In genomic region chr1:246169486-246169885, GRCh38 we compare ENCODE assay signal across 28 cellular contexts.
"Had no signal": no experiment of that assay in that cellular context is flagged by ENCODE, and none has a peak within 500 bp of the region (broad histone marks: within the 10 kb centered on the region; RNA-seq: fewer than 3 reads in every experiment).

No MANE protein-coding gene starts in this region.

- H3K27ac ChIP-seq: colonic mucosa, coronary artery, dorsolateral prefrontal cortex, epithelial cell of prostate, esophagus muscularis mucosa, esophagus squamous epithelium, foreskin keratinocyte, gastrocnemius medialis, gastroesophageal sphincter, heart left ventricle, heart right ventricle, hepatocyte had no signal

- H2AFZ ChIP-seq: hepatocyte had no signal

- H3K4me1 ChIP-seq: colonic mucosa, esophagus muscularis mucosa, gastrocnemius medialis, gastroesophageal sphincter, heart left ventricle, heart right ventricle had no signal

- DNase-seq: colonic mucosa; cortex of kidney; dermis blood vessel endothelial cell; dorsolateral prefrontal cortex; effector CD4-positive, alpha-beta T cell; effector CD8-positive, alpha-beta T cell; effector memory CD4-positive, alpha-beta T cell; effector memory CD8-positive, alpha-beta T cell; endodermal cell; esophagus squamous epithelium; foreskin fibroblast; foreskin keratinocyte; foreskin melanocyte; gastrocnemius medialis; glutamatergic neuron; head of caudate nucleus; heart left ventricle; heart right ventricle had no signal

- H3K4me3 ChIP-seq: colonic mucosa, coronary artery, dorsolateral prefrontal cortex, esophagus muscularis mucosa, esophagus squamous epithelium, gastrocnemius medialis, gastroesophageal sphincter, heart left ventricle, heart right ventricle, hepatocyte had no signal

- H3K9me3 Mint-ChIP-seq: dendritic cell treated with granulocyte-macrophage colony-stimulating factor and Interleukin-4, amounts not matched to agents 40 ng/mL and 50 ng/mL, for 4 days; effector memory CD8-positive, alpha-beta T cell; endodermal cell had no signal

- H3K4me2 ChIP-seq: hepatocyte had no signal

- ATAC-seq: effector memory CD8-positive, alpha-beta T cell; esophagus mucosa; foreskin keratinocyte; gastrocnemius medialis; gastroesophageal sphincter; heart left ventricle; heart right ventricle had no signal

- H3K79me2 ChIP-seq: hepatocyte had no signal

- H3K4me1 Mint-ChIP-seq: endodermal cell had no signal

- H3K9me3 ChIP-seq: colonic mucosa, esophagus muscularis mucosa, esophagus squamous epithelium, gastrocnemius medialis, gastroesophageal sphincter, heart left ventricle, heart right ventricle had no signal

- H3K27me3 Mint-ChIP-seq: dendritic cell treated with granulocyte-macrophage colony-stimulating factor and Interleukin-4, amounts not matched to agents 40 ng/mL and 50 ng/mL, for 4 days; effector memory CD8-positive, alpha-beta T cell had no signal

- H3K27ac Mint-ChIP-seq: dendritic cell treated with granulocyte-macrophage colony-stimulating factor and Interleukin-4, amounts not matched to agents 40 ng/mL and 50 ng/mL, for 4 days; effector memory CD8-positive, alpha-beta T cell; endodermal cell had no signal

- H3K36me3 ChIP-seq: colonic mucosa, esophagus muscularis mucosa, esophagus squamous epithelium, gastrocnemius medialis, gastroesophageal sphincter, heart left ventricle, heart right ventricle had no signal

- H3K27me3 ChIP-seq: colonic mucosa, dorsolateral prefrontal cortex, esophagus muscularis mucosa, esophagus squamous epithelium, foreskin keratinocyte, gastrocnemius medialis, gastroesophageal sphincter, heart left ventricle, heart right ventricle, hepatocyte had no signal

- FAIRE-seq: endometrium, endothelial cell of umbilical vein, frontal cortex had no signal

- H3K4me3 Mint-ChIP-seq: dendritic cell treated with granulocyte-macrophage colony-stimulating factor and Interleukin-4, amounts not matched to agents 40 ng/mL and 50 ng/mL, for 4 days; effector memory CD8-positive, alpha-beta T cell; endodermal cell had no signal
